Comparison of ENCODE assay signal across 9 cellular contexts in genomic region chr17:40518401-40519088, GRCh38. TPM values are rescaled to one million over a fixed set of nuclear protein-coding genes. Genes with fewer than 3 reads are reported as not detected.
DNase-seq lines count a peak whose midpoint lies in the region; ATAC-seq and TF ChIP-seq lines count a peak whose summit lies in the region.
"Had no signal": no experiment of that assay in that cellular context is flagged by ENCODE, and none has a peak within 500 bp of the region (broad histone marks: within the 10 kb centered on the region; RNA-seq: fewer than 3 reads in every experiment).

No MANE protein-coding gene starts in this region.

- no peak overlapping the region for H2AK5ac ChIP-seq in H9 (ENCODE audit: insufficient read length, low read length)

- no peaks in the 10 kb centered on the region for H3K79me1 ChIP-seq in H9 (ENCODE audit: insufficient read depth, low read depth, low read length, poor library complexity, severe bottlenecking)

- ATAC-seq in effector memory CD8-positive, alpha-beta T cell (replicated peaks) = no peak
- ATAC-seq in sciatic nerve (no peak), HG03039 (IDR thresholded peaks at IDR 0.05; ENCODE audit: unreplicated experiment) (no peak)

- TF ChIP-seq CTCF in H9 (conservative IDR thresholded peaks at IDR 0.05) (no peak), Peyer's patch (IDR thresholded peaks at IDR 0.05) (peak in 1 of 6 experiments; percentile 8)

- H2BK120ac ChIP-seq in H9 (ENCODE audit: low read depth, low read length, poor library complexity, severe bottlenecking) = no peak overlapping the region

- H3K79me2 ChIP-seq in H9 (ENCODE audit: insufficient read depth, low read length) = no peaks in the 10 kb centered on the region

- DNase-seq in H9 = peak; percentile 73
- peak in 2 of 3 donors; percentile 62 to 77 for DNase-seq in Peyer's patch
- no peak for DNase-seq in effector memory CD8-positive, alpha-beta T cell
- DNase-seq in sciatic nerve (ENCODE audit: low spot score) = peak; percentile 45
- DNase-seq in caudate nucleus (lab: John Stamatoyannopoulos, UW) = no peak
- no peak for DNase-seq in MV-4-11 (lab: John Stamatoyannopoulos, UW)
- DNase-seq: NCI-H1105 had no signal

- H3K9me3 Mint-ChIP-seq in H9 = no peaks in the 10 kb centered on the region
- no peaks in the 10 kb centered on the region for H3K9me3 Mint-ChIP-seq in effector memory CD8-positive, alpha-beta T cell

- H3T11ph ChIP-seq in H9 (ENCODE audit: low read length) = no peak overlapping the region

- no CpG with 5 or more reads among the region's 5 CpGs for WGBS in H9 (ENCODE audit: extremely low coverage, insufficient read length, low lambda C conversion rate)

- peaks cover 13% of the 10 kb centered on the region for H3K27me3 Mint-ChIP-seq in H9 (ENCODE audit: low read depth)
- H3K27me3 Mint-ChIP-seq in effector memory CD8-positive, alpha-beta T cell = no peaks in the 10 kb centered on the region

- H3K56ac ChIP-seq in H9 (ENCODE audit: insufficient read length, low read depth, low read length) = no peak overlapping the region

- H4K8ac ChIP-seq in H9 (replicated peaks; ENCODE audit: insufficient read length, low read depth, low read length) = no peak overlapping the region

- H3K14ac ChIP-seq in H9 (ENCODE audit: insufficient read depth, low read length) = no peak overlapping the region

- no peak overlapping the region for H2BK12ac ChIP-seq in H9 (ENCODE audit: insufficient read length, low read depth, low read length)

- no peak overlapping the region for H2BK20ac ChIP-seq in H9 (ENCODE audit: low read depth, low read length, poor library complexity, severe bottlenecking)

- no peaks in the 10 kb centered on the region for H3K36me3 ChIP-seq in Peyer's patch
- H3K36me3 ChIP-seq: ovary had no signal

- H3K36me3 Mint-ChIP-seq in H9 (ENCODE audit: insufficient read depth in 1 of 3, low read depth in 3 of 3) = no peaks in the 10 kb centered on the region
- peaks cover 12% of the 10 kb centered on the region for H3K36me3 Mint-ChIP-seq in effector memory CD8-positive, alpha-beta T cell (ENCODE audit: insufficient read depth)

- no peak overlapping the region for H3K4ac ChIP-seq in H9 (ENCODE audit: low read depth, low read length)

- H3K27me3 ChIP-seq in H9 (ENCODE audit: insufficient read depth, low read length) (no peaks in the 10 kb centered on the region; the same call in 1 of the 2 replicates), Peyer's patch (no peaks in the 10 kb centered on the region)
- H3K27me3 ChIP-seq: ovary had no signal

- H3K4me1 Mint-ChIP-seq in H9 = peaks cover 12 to 27% of the 10 kb centered on the region in 2 experiments
- H3K4me1 Mint-ChIP-seq in effector memory CD8-positive, alpha-beta T cell (ENCODE audit: low read depth in 2 of 2) = peaks cover 60 to 63% of the 10 kb centered on the region in 2 donors

- no peak overlapping the region for H3K4me3 ChIP-seq in Peyer's patch
- H3K4me3 ChIP-seq: ovary had no signal

- no peak overlapping the region for H2BK15ac ChIP-seq in H9 (ENCODE audit: low read depth, low read length)

- no peak overlapping the region for H3K23ac ChIP-seq in H9 (ENCODE audit: insufficient read length, low read depth, low read length)

- no peak overlapping the region for H2AFZ ChIP-seq in H9 (ENCODE audit: low read length)

- H3K9me3 ChIP-seq in H9 (ENCODE audit: control insufficient read depth, low read depth, low read length) (no peaks in the 10 kb centered on the region), Peyer's patch (no peaks in the 10 kb centered on the region)
- H3K9me3 ChIP-seq: ovary had no signal

- H4K20me1 ChIP-seq in H9 (ENCODE audit: control insufficient read depth, insufficient read depth, insufficient read length) = no peaks in the 10 kb centered on the region

- peak overlapping the region in 2 of 3 experiments; percentile 6 to 57; a peak in 4 of 7 replicates for H3K27ac Mint-ChIP-seq in H9
- H3K27ac Mint-ChIP-seq in effector memory CD8-positive, alpha-beta T cell = peak overlapping the region; percentile 12 to 41

- no peak overlapping the region for H4K5ac ChIP-seq in H9 (ENCODE audit: insufficient read length, low read depth, low read length)

- H3K27ac ChIP-seq in H9 (ENCODE audit: insufficient read length, low read depth, low read length) (no peak overlapping the region), Peyer's patch (no peak overlapping the region), caudate nucleus (ENCODE audit: low read depth, low read length) (no peak overlapping the region)
- H3K27ac ChIP-seq: ovary had no signal

- no peak overlapping the region for H3K4me2 ChIP-seq in H9 (ENCODE audit: insufficient read depth, insufficient read length, low read length)

- H4K91ac ChIP-seq in H9 (ENCODE audit: insufficient read length, low read depth, low read length) = no peak overlapping the region

- intact Hi-C loops in sciatic nerve (cut with DNase I) = no loop called here

- H2BK5ac ChIP-seq in H9 (ENCODE audit: insufficient read length, low read length) = no peak overlapping the region

- no peak overlapping the region for H3K4me3 Mint-ChIP-seq in H9
- peak overlapping the region; percentile 78 to 80 for H3K4me3 Mint-ChIP-seq in effector memory CD8-positive, alpha-beta T cell

- no peak overlapping the region for H3K9ac ChIP-seq in H9 (ENCODE audit: extremely low read depth, insufficient read length, low read length)

- no peak overlapping the region for H3K18ac ChIP-seq in H9 (ENCODE audit: insufficient read length, low read depth, low read length)

- peaks cover 4% of the 10 kb centered on the region; the same call in 1 of the 2 replicates for H3K4me1 ChIP-seq in H9 (ENCODE audit: insufficient read depth, low read length)
- H3K4me1 ChIP-seq in Peyer's patch = peaks cover 0 to 18% (median 14%) of the 10 kb centered on the region in 4 donors

- no peak for TF ChIP-seq POLR2A in Peyer's patch (IDR thresholded peaks at IDR 0.05)

- H3K23me2 ChIP-seq in H9 (ENCODE audit: insufficient read length, low read depth, low read length, poor library complexity, severe bottlenecking) = no peaks in the 10 kb centered on the region

RNA-seq across cellular contexts. Expression of gene TNS4, which starts 17.1 kb away (rescaled TPM):
- 0.55 and 0.59 TPM in 2 replicates for total RNA-seq in H9 (2021)
- 1 to 10 TPM in 3 of 4 donors, under 1 TPM in 1; 0.54 to 2.5 (median 1.7) TPM for total RNA-seq in Peyer's patch
- 0.36 TPM for total RNA-seq in sciatic nerve

RNA-seq across cellular contexts. Expression of gene CCR7, which starts 46.7 kb away (rescaled TPM):
- total RNA-seq in H9 (2021) = 0.31 TPM in 1 of 2 replicates, not detected in the other
- total RNA-seq in Peyer's patch = 10 to 100 TPM in 1 of 4 donors, 1 to 10 TPM in 1, not detected in 2; 3.1 to 22.3 TPM
- 1.4 TPM for total RNA-seq in sciatic nerve

Comparison
In these comparisons a context has a peak if more than half of its experiments do, and no peak if none do; other contexts are left out.
1. DNase-seq: peak in H9 (single experiment), Peyer's patch (2 of 3) and sciatic nerve (single experiment); none in effector memory CD8-positive, alpha-beta T cell (0 of 3), caudate nucleus (0 of 61) and MV-4-11 (single experiment).
2. H3K4me3 Mint-ChIP-seq: peak in effector memory CD8-positive, alpha-beta T cell (2 of 2); none in H9 (0 of 2).